8 cellular contexts compared by ENCODE assay signal in genomic region chr5:74864823-74865222, GRCh38. TPM values are rescaled to one million over a fixed set of nuclear protein-coding genes. Genes with fewer than 3 reads are reported as not detected.
DNase-seq lines count a peak whose midpoint lies in the region; ATAC-seq and TF ChIP-seq lines count a peak whose summit lies in the region.

No MANE protein-coding gene starts in this region.

- H3K27ac ChIP-seq in gastrocnemius medialis: no peak overlapping the region

- peaks cover 11% of the 10 kb centered on the region for H3K4me1 Mint-ChIP-seq in Calu3 (ENCODE audit: low read depth, unreplicated experiment)
- peaks cover 13% of the 10 kb centered on the region for H3K4me1 Mint-ChIP-seq in chondrocyte (ENCODE audit: low read depth)
- peaks cover 33 to 38% of the 10 kb centered on the region in 2 donors for H3K4me1 Mint-ChIP-seq in natural killer cell treated with Interleukin-12 subunit alpha and Interleukin-12 subunit beta and Interleukin-15 and Interleukin-18, amount 100 ng/mL, for 72 hours (ENCODE audit: low read depth in 2 of 2)

- no peaks in the 10 kb centered on the region for H3K9me3 ChIP-seq in gastrocnemius medialis

- H3K27me3 Mint-ChIP-seq in Calu3 (ENCODE audit: unreplicated experiment): no peaks in the 10 kb centered on the region
- H3K27me3 Mint-ChIP-seq in chondrocyte (ENCODE audit: low read depth): no peaks in the 10 kb centered on the region
- H3K27me3 Mint-ChIP-seq in natural killer cell treated with Interleukin-12 subunit alpha and Interleukin-12 subunit beta and Interleukin-15 and Interleukin-18, amount 100 ng/mL, for 72 hours: peaks cover 0 to 3% of the 10 kb centered on the region in 2 donors

- no peak for DNase-seq in Calu3
- peak; percentile 46 for DNase-seq in LoVo (ENCODE audit: low spot score)
- DNase-seq in chondrocyte (ENCODE audit: low spot score): no peak
- DNase-seq in natural killer cell treated with Interleukin-12 subunit alpha and Interleukin-12 subunit beta and Interleukin-15 and Interleukin-18, amount 100 ng/mL, for 72 hours (ENCODE audit: low spot score): no peak
- DNase-seq in gastrocnemius medialis: no peak

- TF ChIP-seq CTCF in Calu3 (IDR thresholded peaks at IDR 0.05; ENCODE audit: unreplicated experiment): no peak
- no peak for TF ChIP-seq CTCF in chondrocyte (IDR thresholded peaks at IDR 0.05)
- no peak for TF ChIP-seq CTCF in gastrocnemius medialis (IDR thresholded peaks at IDR 0.05 in 4 of 5, conservative IDR thresholded peaks at IDR 0.05 in 1 of 5)

- H3K27ac Mint-ChIP-seq in Calu3 (ENCODE audit: unreplicated experiment) (peak overlapping the region; percentile 85), chondrocyte (ENCODE audit: unreplicated experiment) (no peak overlapping the region)
- H3K27ac Mint-ChIP-seq in natural killer cell treated with Interleukin-12 subunit alpha and Interleukin-12 subunit beta and Interleukin-15 and Interleukin-18, amount 100 ng/mL, for 72 hours: peak overlapping the region; percentile 70 to 95

- no peaks in the 10 kb centered on the region for H3K4me1 ChIP-seq in gastrocnemius medialis

- peaks cover 31 to 47% (median 38%) of the 10 kb centered on the region in 3 donors for H3K27me3 ChIP-seq in gastrocnemius medialis

- BruUV-seq in Calu3 (replicated peaks; lab: Mats Ljungman, UMichigan): no TSS peak

- TF ChIP-seq POLR2A in gastrocnemius medialis (IDR thresholded peaks at IDR 0.05): no peak

- intact Hi-C loops in Calu3 (cut with micrococcal nuclease; ENCODE audit: unreplicated experiment): no loop called here
- intact Hi-C loops in gastrocnemius medialis (cut with DNase I; ENCODE audit: low total_unique reads): no loop called here

- peaks cover 21% of the 10 kb centered on the region for H3K36me3 Mint-ChIP-seq in Calu3 (ENCODE audit: insufficient read depth, unreplicated experiment)
- H3K36me3 Mint-ChIP-seq in chondrocyte (ENCODE audit: low read depth): no peaks in the 10 kb centered on the region
- H3K36me3 Mint-ChIP-seq in natural killer cell treated with Interleukin-12 subunit alpha and Interleukin-12 subunit beta and Interleukin-15 and Interleukin-18, amount 100 ng/mL, for 72 hours: peaks cover 6% of the 10 kb centered on the region

- peak overlapping the region; percentile 86 for H3K4me3 Mint-ChIP-seq in Calu3 (ENCODE audit: low read depth, unreplicated experiment)
- H3K4me3 Mint-ChIP-seq in chondrocyte (ENCODE audit: unreplicated experiment): peak overlapping the region; percentile 86
- peak overlapping the region; percentile 87 for H3K4me3 Mint-ChIP-seq in natural killer cell treated with Interleukin-12 subunit alpha and Interleukin-12 subunit beta and Interleukin-15 and Interleukin-18, amount 100 ng/mL, for 72 hours

- no peaks in the 10 kb centered on the region for H3K36me3 ChIP-seq in gastrocnemius medialis

- CTCF ChIA-PET in Calu3 (lab: Charles Lee): no interaction called here

- H3K4me3 ChIP-seq in gastrocnemius medialis: no peak overlapping the region

- in situ Hi-C loops in gastrocnemius medialis (cut with MboI; ENCODE audit: low sequenced_read_pairs in 4 of 4): no loop called here

- ATAC-seq in natural killer cell treated with Interleukin-12 subunit alpha and Interleukin-12 subunit beta and Interleukin-15 and Interleukin-18, amount 100 ng/mL, for 72 hours: no peak
- ATAC-seq in GM21367 (IDR thresholded peaks at IDR 0.05; ENCODE audit: unreplicated experiment) (no peak), HG03039 (IDR thresholded peaks at IDR 0.05; ENCODE audit: unreplicated experiment) (no peak), HG03175 (IDR thresholded peaks at IDR 0.05; ENCODE audit: unreplicated experiment) (no peak), gastrocnemius medialis (no peak)

- H3K9me3 Mint-ChIP-seq in Calu3 (ENCODE audit: low read depth, unreplicated experiment) (no peaks in the 10 kb centered on the region), chondrocyte (ENCODE audit: low read depth) (no peaks in the 10 kb centered on the region)
- H3K9me3 Mint-ChIP-seq in natural killer cell treated with Interleukin-12 subunit alpha and Interleukin-12 subunit beta and Interleukin-15 and Interleukin-18, amount 100 ng/mL, for 72 hours: no peaks in the 10 kb centered on the region

RNA-seq across cellular contexts. Expression of gene FAM169A, which starts 1.4 kb away (rescaled TPM):
- total RNA-seq in Calu3 (2022) (13.4 and 14.1 TPM in 2 replicates), chondrocyte (5.9 to 8.8 TPM (median 7.9 TPM) in 3 replicates), gastrocnemius medialis (under 1 TPM in 1 of 4 donors, not detected in 3; 0.53 TPM)
- 10 to 100 TPM in 1 of 2 donors, 1 to 10 TPM in 1; 7.9 to 13.4 TPM for total RNA-seq in natural killer cell treated with Interleukin-12 subunit alpha and Interleukin-12 subunit beta and Interleukin-15 and Interleukin-18, amount 100 ng/mL, for 72 hours
